In the genomic region with DNA sequence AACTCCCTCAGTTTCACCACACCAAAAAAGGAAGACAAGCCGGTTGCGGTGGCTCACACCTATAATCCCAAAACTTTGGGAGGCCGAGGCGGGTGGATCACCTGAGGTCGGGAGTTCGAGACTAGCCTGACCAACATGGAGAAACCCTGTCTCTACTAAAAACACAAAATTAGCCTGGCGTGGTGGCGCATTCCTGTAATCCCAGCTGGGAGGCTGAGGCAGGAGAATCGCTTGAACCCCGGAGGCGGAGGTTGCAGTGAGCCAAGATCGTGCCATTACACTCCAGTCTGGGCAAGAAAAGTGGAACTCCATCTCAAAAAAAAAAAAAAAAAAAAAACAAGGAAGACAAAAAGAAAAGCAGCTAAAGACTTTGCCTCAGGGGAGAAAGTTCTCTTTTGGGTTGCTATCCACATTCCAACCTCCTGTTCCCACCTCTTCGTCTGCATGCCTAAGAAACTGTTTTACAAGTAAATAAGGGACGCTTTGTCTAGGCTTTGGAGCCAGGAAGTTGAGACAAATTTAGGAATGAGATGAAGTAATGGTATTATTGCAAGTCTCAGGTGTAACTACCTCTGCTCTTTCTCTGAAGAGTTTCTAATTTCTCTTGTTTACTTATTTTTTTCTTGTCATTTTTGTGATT, we compare ENCODE assay signal across 10 cellular contexts. TPM values are rescaled to one million over a fixed set of nuclear protein-coding genes. Genes with fewer than 3 reads are reported as not detected.
A peak's percentile ranks its signal among the peaks of the same experiment; 100 is the strongest.
DNase-seq lines count a peak whose midpoint lies in the region; ATAC-seq and TF ChIP-seq lines count a peak whose summit lies in the region.
"Not testable (repeated sequence)": the region's sequence is repeated elsewhere in the genome, so short reads cannot be mapped to it uniquely, and the experiment has no call there.
"Had no signal": no experiment of that assay in that cellular context is flagged by ENCODE, and none has a peak within 500 bp of the region (broad histone marks: within the 10 kb centered on the region; RNA-seq: fewer than 3 reads in every experiment).

No MANE protein-coding gene starts in this region.

- peak; percentile 63 for DNase-seq in EH (ENCODE audit: low read depth)
- not testable (repeated sequence) for DNase-seq in RWPE2 (ENCODE audit: low spot score); chondrocyte (ENCODE audit: low spot score); epithelial cell of prostate (ENCODE audit: low read depth, low spot score); mesothelial cell of epicardium (ENCODE audit: low spot score in 2 of 2, unreplicated experiment in 2 of 2); type B pancreatic cell (ENCODE audit: extremely low spot score, unreplicated experiment)

- not testable (repeated sequence) for H3K36me3 ChIP-seq in HUES48 (ENCODE audit: control insufficient read depth, insufficient read depth, low read length); RWPE2 (ENCODE audit: low read depth); iPS-18a (ENCODE audit: control insufficient read depth, low read depth, low read length)

- H3K9ac ChIP-seq in HUES48 (ENCODE audit: low read depth, low read length) (peak overlapping the region; percentile 71), iPS-18a (ENCODE audit: low read length) (peak overlapping the region; percentile 13)

- not testable (repeated sequence) for H3K27me3 ChIP-seq in HUES48 (ENCODE audit: control insufficient read depth, insufficient read depth, low read length); RWPE2 (ENCODE audit: insufficient read depth, poor library complexity, severe bottlenecking); iPS-18a (ENCODE audit: control insufficient read depth, insufficient read depth, low read length)

- not testable (repeated sequence) for H3K36me3 Mint-ChIP-seq in chondrocyte (ENCODE audit: low read depth); mesothelial cell of epicardium; type B pancreatic cell

- peaks cover 37% of the 10 kb centered on the region for H3K4me1 ChIP-seq in HUES48 (ENCODE audit: control insufficient read depth, insufficient read depth, low read length)
- not testable (repeated sequence) for H3K4me1 ChIP-seq in RWPE2 (ENCODE audit: insufficient read depth, poor library complexity, severe bottlenecking)
- peaks cover 36% of the 10 kb centered on the region for H3K4me1 ChIP-seq in iPS-18a (ENCODE audit: control insufficient read depth, low read depth, low read length)

- ATAC-seq in RWPE2 (ENCODE audit: low read depth) = peak; percentile 82

- not testable (repeated sequence) for H3K9me3 Mint-ChIP-seq in chondrocyte (ENCODE audit: low read depth); mesothelial cell of epicardium; type B pancreatic cell

- peak overlapping the region; percentile 24 for H3K27ac Mint-ChIP-seq in chondrocyte (ENCODE audit: unreplicated experiment)
- H3K27ac Mint-ChIP-seq in mesothelial cell of epicardium = peak overlapping the region; percentile 85
- H3K27ac Mint-ChIP-seq in type B pancreatic cell = peak overlapping the region; percentile 34

- not testable (repeated sequence) for H3K27me3 Mint-ChIP-seq in chondrocyte (ENCODE audit: low read depth)
- H3K27me3 Mint-ChIP-seq in mesothelial cell of epicardium (ENCODE audit: low read depth) (peaks cover 18% of the 10 kb centered on the region), type B pancreatic cell (peaks cover 21% of the 10 kb centered on the region)

- H3K4me1 Mint-ChIP-seq in chondrocyte (ENCODE audit: low read depth) (peaks cover 23% of the 10 kb centered on the region), mesothelial cell of epicardium (peaks cover 34% of the 10 kb centered on the region)
- not testable (repeated sequence) for H3K4me1 Mint-ChIP-seq in type B pancreatic cell (ENCODE audit: unreplicated experiment)

- H3K27ac ChIP-seq in HUES48 (ENCODE audit: low read depth, low read length) (peak overlapping the region; percentile 95), RWPE2 (ENCODE audit: poor library complexity, severe bottlenecking) (peak overlapping the region; percentile 45), epithelial cell of prostate (peak overlapping the region; percentile 37), iPS-18a (ENCODE audit: low read length) (peak overlapping the region; percentile 75)

- H3K9me3 ChIP-seq in HUES48 (ENCODE audit: control insufficient read depth, insufficient read depth, low read length); RWPE2 (ENCODE audit: severe bottlenecking); iPS-18a (ENCODE audit: control insufficient read depth, low read depth, low read length): not testable (repeated sequence)

- H3K4me3 Mint-ChIP-seq in chondrocyte (ENCODE audit: unreplicated experiment); mesothelial cell of epicardium; type B pancreatic cell: not testable (repeated sequence)

- not testable (repeated sequence) for H3K4me3 ChIP-seq in HUES48 (ENCODE audit: low read depth, low read length); RWPE2 (ENCODE audit: severe bottlenecking); iPS-18a (ENCODE audit: low read length)

- TF ChIP-seq CTCF in RWPE2 (IDR thresholded peaks at IDR 0.05; ENCODE audit: poor library complexity, severe bottlenecking); chondrocyte (IDR thresholded peaks at IDR 0.05); mesothelial cell of epicardium (IDR thresholded peaks at IDR 0.05; ENCODE audit: unreplicated experiment); type B pancreatic cell (conservative IDR thresholded peaks at IDR 0.05): not testable (repeated sequence)

RNA-seq across cellular contexts. Expression of a gene that starts 4.7 kb away (rescaled TPM):
- total RNA-seq in chondrocyte (0.82 TPM in 1 of 3 replicates, not detected in the others), mesothelial cell of epicardium (0.65 to 1.4 TPM (median 0.82 TPM) in 3 replicates), type B pancreatic cell (ENCODE audit: low replicate concordance) (not detected in 2 replicates)
- total RNA-seq: HT1080 had no signal

RNA-seq across cellular contexts. Expression of a gene that starts 19.3 kb away (rescaled TPM):
- total RNA-seq in chondrocyte (not detected in 3 replicates), mesothelial cell of epicardium (0.11 TPM in 2 of 3 replicates, not detected in the other), type B pancreatic cell (ENCODE audit: low replicate concordance) (not detected in 2 replicates)
- total RNA-seq: HT1080, Right ventricle myocardium inferior had no signal

RNA-seq across cellular contexts. Expression of a gene that starts 28.6 kb away (rescaled TPM):
- 46.6 to 62.4 TPM (median 50.7 TPM) in 3 replicates for total RNA-seq in chondrocyte
- 130 to 138 TPM (median 134 TPM) in 3 replicates for total RNA-seq in mesothelial cell of epicardium
- 26.6 and 71.7 TPM in 2 replicates for total RNA-seq in type B pancreatic cell (ENCODE audit: low replicate concordance)

Comparison
In these comparisons a context has a peak if more than half of its experiments do, and no peak if none do; other contexts are left out.
1. H3K27ac ChIP-seq: peak in every context shown above with its lines; median percentile 95 in HUES48; 75 in iPS-18a; 45 in RWPE2; 37 in epithelial cell of prostate.
2. H3K27ac Mint-ChIP-seq: peak in every context shown above with its lines; median percentile 85 in mesothelial cell of epicardium; 34 in type B pancreatic cell; 24 in chondrocyte.